ENCODE assay signal across 8 cellular contexts in the genomic region with DNA sequence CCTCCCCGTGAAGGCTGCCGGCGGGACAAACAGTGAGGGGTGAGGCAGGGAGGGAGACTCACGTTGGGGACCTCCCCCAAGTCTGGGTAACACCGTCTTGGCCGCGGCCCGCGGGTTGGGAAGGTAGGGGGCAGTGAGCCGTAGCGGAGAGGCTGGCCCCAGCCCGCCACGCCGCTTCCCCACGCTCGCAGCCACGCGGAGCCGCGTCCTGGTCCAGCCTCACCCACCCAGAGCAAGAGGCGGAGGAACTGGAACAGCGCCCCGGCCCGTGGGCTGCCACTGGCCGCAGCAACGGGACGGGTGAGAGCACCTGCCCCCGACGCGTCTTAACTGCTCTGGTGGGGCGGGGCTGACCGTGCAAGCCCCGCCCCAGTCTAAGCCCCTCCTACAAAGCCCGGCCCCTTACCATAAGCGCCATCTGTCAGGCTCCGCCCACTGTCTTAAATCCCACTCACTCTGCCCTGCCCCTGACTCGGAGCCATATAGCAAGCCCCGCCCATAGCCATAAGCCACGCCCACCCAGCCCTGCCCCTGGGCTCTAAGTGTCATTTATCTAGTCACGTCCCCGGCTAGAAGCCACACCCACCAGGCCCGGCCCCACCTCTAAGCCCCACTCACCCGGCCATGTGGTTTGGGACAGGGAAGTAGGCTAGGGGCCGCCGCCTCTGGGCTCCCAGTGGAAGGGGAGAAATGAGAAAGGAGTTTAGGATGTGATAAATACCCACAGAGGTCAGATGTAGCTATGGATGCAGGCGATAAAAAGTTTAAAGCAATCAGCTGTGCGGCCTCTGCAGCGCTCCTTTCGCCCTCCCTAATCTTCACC. TPM values are rescaled to one million over a fixed set of nuclear protein-coding genes. Genes with fewer than 3 reads are reported as not detected.
A peak's percentile ranks its signal among the peaks of the same experiment; 100 is the strongest.
DNase-seq lines count a peak whose midpoint lies in the region; ATAC-seq and TF ChIP-seq lines count a peak whose summit lies in the region.

No MANE protein-coding gene starts in this region.

- no TSS peak for BruUV-seq in A673 (replicated peaks; lab: Mats Ljungman, UMichigan)

- CTCF ChIA-PET in A673 (lab: Charles Lee), result no interaction called here
- CTCF ChIA-PET in activated CD4-positive, alpha-beta memory T cell treated with anti-CD3 and anti-CD28 coated beads, Interleukin-2, amount 10 ng/mL, durations not matched to agents 7 days and 5 days (lab: Charles Lee), result no interaction called here

- no peaks in the 10 kb centered on the region for H3K9me3 ChIP-seq in A673 (ENCODE audit: low read depth, low read length, poor library complexity, severe bottlenecking)

- intact Hi-C loops in A673 (cut with micrococcal nuclease; ENCODE audit: unreplicated experiment), result no loop called here

- H3K27ac Mint-ChIP-seq in activated CD4-positive, alpha-beta memory T cell treated with anti-CD3 and anti-CD28 coated beads, Interleukin-2, amount 10 ng/mL, durations not matched to agents 7 days and 5 days, result no peak overlapping the region

- H3K27me3 Mint-ChIP-seq in activated CD4-positive, alpha-beta memory T cell treated with anti-CD3 and anti-CD28 coated beads, Interleukin-2, amount 10 ng/mL, durations not matched to agents 7 days and 5 days, result peaks cover 8% of the 10 kb centered on the region

- no peaks in the 10 kb centered on the region for H3K36me3 ChIP-seq in A673 (ENCODE audit: insufficient read depth, low read length, poor library complexity, severe bottlenecking)

- DNase-seq in A673 (ENCODE audit: low spot score), result peak; percentile 94
- DNase-seq in NCI-H526 (lab: John Stamatoyannopoulos, UW), result peak; percentile 80 to 95
- DNase-seq in activated CD4-positive, alpha-beta memory T cell treated with anti-CD3 and anti-CD28 coated beads, Interleukin-2, amount 10 ng/mL, durations not matched to agents 7 days and 5 days, result peak; percentile 77
- DNase-seq in effector CD8-positive, alpha-beta T cell (lab: John Stamatoyannopoulos, UW), result peak; percentile 83
- peak; percentile 58 to 82 for DNase-seq in lung microvascular endothelial cell (ENCODE audit: low read depth in 2 of 2)
- DNase-seq in stimulated activated CD8-positive, alpha-beta memory T cell treated with anti-CD3 and anti-CD28 coated beads, Interleukin-12 subunit alpha, Interleukin-12 subunit beta, amount 100 ng/mL, for 1 hour (ENCODE audit: low read depth), result peak; percentile 62

- peak; percentile 72 for ATAC-seq in GM19023 (IDR thresholded peaks at IDR 0.05; ENCODE audit: unreplicated experiment)
- ATAC-seq in HG03175 (IDR thresholded peaks at IDR 0.05; ENCODE audit: unreplicated experiment), result peak; percentile 88

- no peaks in the 10 kb centered on the region for H3K4me1 ChIP-seq in A673 (ENCODE audit: insufficient read depth, low read length, poor library complexity, severe bottlenecking)

- H3K27ac ChIP-seq in A673 (ENCODE audit: low read depth, low read length, poor library complexity, severe bottlenecking), result no peak overlapping the region

- H3K4me3 ChIP-seq in A673 (ENCODE audit: low read depth, low read length, poor library complexity, severe bottlenecking), result peak overlapping the region; percentile 43

- no peaks in the 10 kb centered on the region for H3K9me3 Mint-ChIP-seq in activated CD4-positive, alpha-beta memory T cell treated with anti-CD3 and anti-CD28 coated beads, Interleukin-2, amount 10 ng/mL, durations not matched to agents 7 days and 5 days

- no peaks in the 10 kb centered on the region for H3K36me3 Mint-ChIP-seq in activated CD4-positive, alpha-beta memory T cell treated with anti-CD3 and anti-CD28 coated beads, Interleukin-2, amount 10 ng/mL, durations not matched to agents 7 days and 5 days (ENCODE audit: low read depth)

- TF ChIP-seq CTCF in A673 (conservative IDR thresholded peaks at IDR 0.05; ENCODE audit: low read depth, low read length), result no peak

- H3K27me3 ChIP-seq in A673 (replicated peaks; ENCODE audit: insufficient read depth, low read depth, low read length, poor library complexity), result no peaks in the 10 kb centered on the region

- no peak overlapping the region for H3K4me3 Mint-ChIP-seq in activated CD4-positive, alpha-beta memory T cell treated with anti-CD3 and anti-CD28 coated beads, Interleukin-2, amount 10 ng/mL, durations not matched to agents 7 days and 5 days

- H3K4me1 Mint-ChIP-seq in activated CD4-positive, alpha-beta memory T cell treated with anti-CD3 and anti-CD28 coated beads, Interleukin-2, amount 10 ng/mL, durations not matched to agents 7 days and 5 days, result peaks cover 16% of the 10 kb centered on the region

- POLR2A ChIA-PET in A673 (lab: Charles Lee; ENCODE audit: low non-redundant PET), result no interaction called here
- POLR2A ChIA-PET in activated CD4-positive, alpha-beta memory T cell treated with anti-CD3 and anti-CD28 coated beads, Interleukin-2, amount 10 ng/mL, durations not matched to agents 7 days and 5 days (lab: Charles Lee), result no interaction called here

RNA-seq across cellular contexts. Expression of gene CCL25, which starts 2.1 kb away (rescaled TPM):
- total RNA-seq in A673 (2021) (not detected in 2 replicates), lung microvascular endothelial cell (not detected in 2 replicates)
- total RNA-seq in activated CD4-positive, alpha-beta memory T cell treated with anti-CD3 and anti-CD28 coated beads, Interleukin-2, amount 10 ng/mL, durations not matched to agents 7 days and 5 days, result not detected

RNA-seq across cellular contexts. Expression of gene ELAVL1, which starts 45.0 kb away (rescaled TPM):
- total RNA-seq in A673 (2021) (171 and 181 TPM in 2 replicates), lung microvascular endothelial cell (14.4 and 17.5 TPM in 2 replicates)
- total RNA-seq in activated CD4-positive, alpha-beta memory T cell treated with anti-CD3 and anti-CD28 coated beads, Interleukin-2, amount 10 ng/mL, durations not matched to agents 7 days and 5 days, result 100 to 1,000 TPM in 1 of 2 experiments, 10 to 100 TPM in 1; 93.6 to 102 TPM
